In genomic region chr9:112061152-112061740, GRCh38 we compare ENCODE assay signal across 8 cellular contexts.
DNase-seq lines count a peak whose midpoint lies in the region; ATAC-seq and TF ChIP-seq lines count a peak whose summit lies in the region.

No MANE protein-coding gene starts in this region.

- H3K36me3 Mint-ChIP-seq in CD4-positive, CD25-positive, alpha-beta regulatory T cell = peaks cover 7% of the 10 kb centered on the region

- no peaks in the 10 kb centered on the region for H3K9me3 ChIP-seq in CD4-positive, CD25-positive, alpha-beta regulatory T cell (ENCODE audit: control insufficient read depth in 2 of 2, low read length in 2 of 2)
- H3K9me3 ChIP-seq in mesodermal cell (ENCODE audit: control insufficient read depth, low read length) = peaks cover 9% of the 10 kb centered on the region
- H3K9me3 ChIP-seq in upper lobe of left lung = no peaks in the 10 kb centered on the region

- no peaks in the 10 kb centered on the region for H3K36me3 ChIP-seq in CD4-positive, CD25-positive, alpha-beta regulatory T cell (ENCODE audit: control insufficient read depth, insufficient read depth, low read length)
- H3K36me3 ChIP-seq in mesodermal cell (ENCODE audit: control insufficient read depth, insufficient read depth, low read length) = peaks cover 5% of the 10 kb centered on the region
- H3K36me3 ChIP-seq in upper lobe of left lung = no peaks in the 10 kb centered on the region

- H3K27me3 Mint-ChIP-seq in CD4-positive, CD25-positive, alpha-beta regulatory T cell = no peaks in the 10 kb centered on the region

- DNase-seq in CD4-positive, CD25-positive, alpha-beta regulatory T cell = peak in 1 of 3 donors; percentile 63
- peak; percentile 77 for DNase-seq in SKM-1 treated with dmso at 0.1 percent for 144 hours (lab: John Stamatoyannopoulos, UW; ENCODE audit: unreplicated experiment)
- peak; percentile 97 to 99 for DNase-seq in dermis microvascular lymphatic vessel endothelial cell (ENCODE audit: low read depth in 2 of 2)
- peak in 1 of 2 donors; percentile 64 for DNase-seq in upper lobe of left lung
- no peak for DNase-seq in NCI-H2107 treated with DMSO at 0.1 percent for 48 hours (lab: John Stamatoyannopoulos, UW; ENCODE audit: unreplicated experiment)

- peak in 1 of 4 donors; percentile 37 for TF ChIP-seq POLR2A in upper lobe of left lung (IDR thresholded peaks at IDR 0.05)

- peaks cover 9 to 31% (median 21%) of the 10 kb centered on the region in 4 donors for H3K4me1 Mint-ChIP-seq in CD4-positive, CD25-positive, alpha-beta regulatory T cell

- H3K27ac ChIP-seq in CD4-positive, CD25-positive, alpha-beta regulatory T cell (ENCODE audit: insufficient read depth, low read length, poor library complexity, severe bottlenecking) = no peak overlapping the region
- peak overlapping the region; percentile 54 for H3K27ac ChIP-seq in mesodermal cell (ENCODE audit: low read depth, low read length, severe bottlenecking)
- peak overlapping the region; percentile 66 to 87 (median 76) for H3K27ac ChIP-seq in upper lobe of left lung

- no peak overlapping the region for H3K4me3 Mint-ChIP-seq in CD4-positive, CD25-positive, alpha-beta regulatory T cell

- TF ChIP-seq CTCF in upper lobe of left lung (IDR thresholded peaks at IDR 0.05) = no peak

- no peak overlapping the region for H3K4me3 ChIP-seq in CD4-positive, CD25-positive, alpha-beta regulatory T cell (ENCODE audit: low read depth, low read length)
- no peak overlapping the region for H3K4me3 ChIP-seq in mesodermal cell (ENCODE audit: extremely low read depth, insufficient read depth, low read length, poor library complexity, severe bottlenecking)
- no peak overlapping the region for H3K4me3 ChIP-seq in upper lobe of left lung

- peak in 2 of 4 donors; percentile 68 to 89 for TF ChIP-seq EP300 in upper lobe of left lung (IDR thresholded peaks at IDR 0.05)

- no peaks in the 10 kb centered on the region for H3K9me3 Mint-ChIP-seq in CD4-positive, CD25-positive, alpha-beta regulatory T cell

- H3K27ac Mint-ChIP-seq in CD4-positive, CD25-positive, alpha-beta regulatory T cell = peak overlapping the region in 2 of 3 donors; percentile 48 to 75

- peak; percentile 56 to 57 for ATAC-seq in CD4-positive, CD25-positive, alpha-beta regulatory T cell (ENCODE audit: low read depth in 2 of 2)
- peak; percentile 71 for ATAC-seq in GM19035 (IDR thresholded peaks at IDR 0.05; ENCODE audit: unreplicated experiment)
- peak; percentile 88 for ATAC-seq in HG03342 (IDR thresholded peaks at IDR 0.05; ENCODE audit: unreplicated experiment)
- ATAC-seq in upper lobe of left lung (ENCODE audit: low FRiP score in 2 of 2) = peak; percentile 70 to 90

- peaks cover 5% of the 10 kb centered on the region for H3K4me1 ChIP-seq in CD4-positive, CD25-positive, alpha-beta regulatory T cell (ENCODE audit: control insufficient read depth, insufficient read depth, low read length, poor library complexity, severe bottlenecking)
- H3K4me1 ChIP-seq in mesodermal cell (ENCODE audit: control insufficient read depth, insufficient read depth, low read length, poor library complexity, severe bottlenecking) = peaks cover 42% of the 10 kb centered on the region
- H3K4me1 ChIP-seq in upper lobe of left lung = peaks cover 38 to 49% (median 41%) of the 10 kb centered on the region in 4 donors

- 83% methylated on average over 1 of the region's 3 CpGs; no CpG with 5 or more reads in 1 of the 2 experiments for whole genome bisulfite sequencing in mesodermal cell (ENCODE audit: insufficient coverage in 2 of 2), 2 experiments
- 21 to 23% methylated on average over 3 of the region's 3 CpGs for WGBS in upper lobe of left lung, 2 donors

- no peaks in the 10 kb centered on the region for H3K27me3 ChIP-seq in CD4-positive, CD25-positive, alpha-beta regulatory T cell (ENCODE audit: control insufficient read depth, insufficient read depth, low read length)
- H3K27me3 ChIP-seq in upper lobe of left lung = no peaks in the 10 kb centered on the region
